In the genomic region with DNA sequence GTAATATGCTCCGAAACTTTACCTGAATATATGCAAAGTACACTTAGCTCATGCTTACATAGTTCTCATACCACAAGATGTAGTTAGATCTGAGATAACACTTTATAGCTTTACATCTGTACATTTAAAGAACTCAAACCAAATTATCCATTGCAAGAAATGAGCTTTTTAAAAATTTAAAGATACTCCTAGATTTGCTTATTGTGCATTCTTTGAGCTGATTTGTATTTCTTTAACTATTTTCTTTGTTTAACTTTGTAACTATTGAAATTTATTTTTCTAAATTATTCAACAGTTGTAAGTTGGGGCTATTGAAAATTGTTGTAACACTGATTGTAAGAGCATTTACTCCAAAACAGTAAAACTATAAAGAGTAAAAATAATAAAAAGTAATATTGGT, we compare ENCODE assay signal across 21 cellular contexts.
DNase-seq lines count a peak whose midpoint lies in the region; ATAC-seq, FAIRE-seq and TF ChIP-seq lines count a peak whose summit lies in the region.
"Had no signal": no experiment of that assay in that cellular context is flagged by ENCODE, and none has a peak within 500 bp of the region (broad histone marks: within the 10 kb centered on the region; RNA-seq: fewer than 3 reads in every experiment).

No MANE protein-coding gene starts in this region.

- peak overlapping the region; percentile 18 for H3K27ac Mint-ChIP-seq in GM23338
- H3K27ac Mint-ChIP-seq in activated CD4-positive, alpha-beta T cell treated with anti-CD3 and anti-CD28 coated beads for 36 hours: no peak overlapping the region
- H3K27ac Mint-ChIP-seq in naive thymus-derived CD4-positive, alpha-beta T cell: no peak overlapping the region
- H3K27ac Mint-ChIP-seq: CD14-positive monocyte; CD4-positive, alpha-beta memory T cell; CD4-positive, CD25-positive, alpha-beta regulatory T cell; CD8-positive, alpha-beta memory T cell had no signal

- no peak for FAIRE-seq in HepG2 (lab: Jason Lieb, UNC)
- peak; percentile 71 for FAIRE-seq in K562 (lab: Jason Lieb, UNC)
- FAIRE-seq: GM12891, GM19239 had no signal

- H3K4me3 ChIP-seq in HepG2 (replicated peaks in 1 of 3; ENCODE audit: insufficient read depth in 1 of 3, low read depth in 2 of 3, low read length in 3 of 3): no peak overlapping the region
- no peak overlapping the region for H3K4me3 ChIP-seq in right lobe of liver
- H3K4me3 ChIP-seq in GM23338: no peak overlapping the region
- H3K4me3 ChIP-seq in K562: no peak overlapping the region
- no peak overlapping the region for H3K4me3 ChIP-seq in naive thymus-derived CD4-positive, alpha-beta T cell (ENCODE audit: low read length)
- H3K4me3 ChIP-seq: BLaER1 had no signal

- intact Hi-C loops in HepG2 (cut with micrococcal nuclease; ENCODE audit: unreplicated experiment) (no loop called here), right lobe of liver (cut with DNase I) (no loop called here), K562 (cut with micrococcal nuclease) (no loop called here)
- intact Hi-C loops in activated CD4-positive, alpha-beta T cell treated with anti-CD3 and anti-CD28 coated beads for 36 hours (cut with DNase I, micrococcal nuclease): no loop called here
- intact Hi-C loops in naive thymus-derived CD4-positive, alpha-beta T cell (cut with micrococcal nuclease): no loop called here

- H3K4me3 Mint-ChIP-seq in GM23338: no peak overlapping the region
- no peak overlapping the region for H3K4me3 Mint-ChIP-seq in activated CD4-positive, alpha-beta T cell treated with anti-CD3 and anti-CD28 coated beads for 36 hours
- no peak overlapping the region for H3K4me3 Mint-ChIP-seq in naive thymus-derived CD4-positive, alpha-beta T cell
- H3K4me3 Mint-ChIP-seq: CD14-positive monocyte; CD4-positive, alpha-beta memory T cell; CD4-positive, CD25-positive, alpha-beta regulatory T cell; CD8-positive, alpha-beta memory T cell had no signal

- no peak overlapping the region for H3K9ac ChIP-seq in HepG2 (ENCODE audit: insufficient read depth, low read depth, low read length)
- no peak overlapping the region for H3K9ac ChIP-seq in K562 (ENCODE audit: insufficient read depth in 1 of 2, low read depth in 2 of 2, low read length in 2 of 2)
- H3K9ac ChIP-seq: BLaER1 had no signal

- no peaks in the 10 kb centered on the region for H3F3A ChIP-seq in GM23338 (replicated peaks; ENCODE audit: low read depth)

- CTCF ChIA-PET in HepG2 (lab: Yijun Ruan, JAX; ENCODE audit: low intra/inter-chr PET ratio, low total read pairs): no interaction called here
- CTCF ChIA-PET in K562 (lab: Yijun Ruan, JAX; ENCODE audit: low intra/inter-chr PET ratio): no interaction called here
- CTCF ChIA-PET in activated CD4-positive, alpha-beta T cell treated with anti-CD3 and anti-CD28 coated beads for 36 hours (lab: Charles Lee): no interaction called here
- CTCF ChIA-PET in naive thymus-derived CD4-positive, alpha-beta T cell (lab: Charles Lee): no interaction called here

- POLR2A ChIA-PET in HepG2 (lab: Yijun Ruan, JAX): no interaction called here
- POLR2A ChIA-PET in K562 (lab: Yijun Ruan, JAX): no interaction called here
- POLR2A ChIA-PET in activated CD4-positive, alpha-beta T cell treated with anti-CD3 and anti-CD28 coated beads for 36 hours (lab: Charles Lee): no interaction called here
- POLR2A ChIA-PET in naive thymus-derived CD4-positive, alpha-beta T cell (lab: Charles Lee): no interaction called here

- TF ChIP-seq POLR2A in HepG2 (IDR thresholded peaks at IDR 0.05; ENCODE audit: insufficient read depth in 1 of 2, low read depth in 2 of 2, low read length in 2 of 2) (no peak), right lobe of liver (IDR thresholded peaks at IDR 0.05) (no peak), K562 (conservative IDR thresholded peaks at IDR 0.05) (no peak)

- DNase-seq in HepG2 (ENCODE audit: low spot score) (no peak), right lobe of liver (no peak), GM23338 (ENCODE audit: low spot score) (no peak), K562 (ENCODE audit: extremely low read depth in 1 of 4, low spot score in 3 of 4) (no peak), cortex of kidney (lab: John Stamatoyannopoulos, UW) (no peak)
- DNase-seq in activated CD4-positive, alpha-beta T cell treated with anti-CD3 and anti-CD28 coated beads for 36 hours: no peak
- DNase-seq in naive thymus-derived CD4-positive, alpha-beta T cell: no peak
- DNase-seq: 8988T; ACHN; BE2C; C1 segment of cervical spinal cord; CD4-positive, alpha-beta memory T cell; CD4-positive, CD25-positive, alpha-beta regulatory T cell; CD8-positive, alpha-beta memory T cell; COR-L47; DMS79 treated with DMSO at 0.1 percent for 48 hours; GF-D8 had no signal

- H3K4me1 ChIP-seq in HepG2 (ENCODE audit: insufficient read depth, low read length) (no peaks in the 10 kb centered on the region), right lobe of liver (no peaks in the 10 kb centered on the region), GM23338 (ENCODE audit: insufficient read depth) (peaks cover 29% of the 10 kb centered on the region), K562 (replicated peaks in 1 of 2; ENCODE audit: control insufficient read depth in 2 of 2, insufficient read depth in 2 of 2, low read length in 2 of 2) (no peaks in the 10 kb centered on the region)
- H3K4me1 ChIP-seq in naive thymus-derived CD4-positive, alpha-beta T cell (ENCODE audit: control insufficient read depth in 2 of 2, insufficient read depth in 2 of 2, low read length in 2 of 2): no peaks in the 10 kb centered on the region
- H3K4me1 ChIP-seq: BE2C, BLaER1 had no signal

- TF ChIP-seq CTCF in HepG2 (CRISPR knock-in tag; IDR thresholded peaks at IDR 0.05): no peak
- TF ChIP-seq CTCF in right lobe of liver (IDR thresholded peaks at IDR 0.05): no peak
- no peak for TF ChIP-seq CTCF in GM23338 (conservative IDR thresholded peaks at IDR 0.05; ENCODE audit: low read depth in 2 of 2)
- TF ChIP-seq CTCF in K562 (IDR thresholded peaks at IDR 0.05 in 2 of 3, conservative IDR thresholded peaks at IDR 0.05 in 1 of 3; ENCODE audit: insufficient read depth in 2 of 3, low read depth in 1 of 3, low read length in 3 of 3): no peak

- in situ Hi-C loops in HepG2 (cut with HindIII; ENCODE audit: extremely low pct_ligation_motif_present, low pct_unique_long_range_greater_than_20kb) (no loop called here), K562 (cut with MboI) (no loop called here)

- peaks cover 61% of the 10 kb centered on the region for H3K4me1 Mint-ChIP-seq in GM23338
- no peaks in the 10 kb centered on the region for H3K4me1 Mint-ChIP-seq in activated CD4-positive, alpha-beta T cell treated with anti-CD3 and anti-CD28 coated beads for 36 hours
- H3K4me1 Mint-ChIP-seq in naive thymus-derived CD4-positive, alpha-beta T cell: no peaks in the 10 kb centered on the region
- H3K4me1 Mint-ChIP-seq: CD14-positive monocyte; CD4-positive, alpha-beta memory T cell; CD4-positive, CD25-positive, alpha-beta regulatory T cell; CD8-positive, alpha-beta memory T cell had no signal

- H3K27ac ChIP-seq in HepG2 (ENCODE audit: extremely low read length, insufficient read depth, low read length) (no peak overlapping the region), right lobe of liver (no peak overlapping the region), GM23338 (ENCODE audit: low read depth) (no peak overlapping the region), K562 (ENCODE audit: extremely low read depth, low read depth, low read length) (no peak overlapping the region)
- no peak overlapping the region for H3K27ac ChIP-seq in naive thymus-derived CD4-positive, alpha-beta T cell (ENCODE audit: low read depth, low read length)
- H3K27ac ChIP-seq: BLaER1 had no signal

- peaks cover 3% of the 10 kb centered on the region for H3K27me3 Mint-ChIP-seq in GM23338 (ENCODE audit: insufficient read depth, low read depth, poor library complexity)
- H3K27me3 Mint-ChIP-seq in activated CD4-positive, alpha-beta T cell treated with anti-CD3 and anti-CD28 coated beads for 36 hours: no peaks in the 10 kb centered on the region
- H3K27me3 Mint-ChIP-seq in naive thymus-derived CD4-positive, alpha-beta T cell: no peaks in the 10 kb centered on the region
- H3K27me3 Mint-ChIP-seq: CD4-positive, alpha-beta memory T cell; CD4-positive, CD25-positive, alpha-beta regulatory T cell; CD8-positive, alpha-beta memory T cell had no signal

- H3K27me3 ChIP-seq in HepG2 (ENCODE audit: control insufficient read depth in 1 of 2, insufficient read depth in 2 of 2, low read length in 2 of 2) (no peaks in the 10 kb centered on the region), right lobe of liver (no peaks in the 10 kb centered on the region), GM23338 (ENCODE audit: insufficient read depth) (no peaks in the 10 kb centered on the region), K562 (ENCODE audit: control insufficient read depth in 2 of 2, insufficient read depth in 2 of 2, low read length in 2 of 2) (no peaks in the 10 kb centered on the region)
- no peaks in the 10 kb centered on the region for H3K27me3 ChIP-seq in naive thymus-derived CD4-positive, alpha-beta T cell (ENCODE audit: control insufficient read depth in 2 of 2, insufficient read depth in 2 of 2, low read length in 2 of 2)
- H3K27me3 ChIP-seq: BE2C, BLaER1 had no signal

- TF ChIP-seq EP300 in HepG2 (IDR thresholded peaks at IDR 0.05; ENCODE audit: low read depth in 2 of 2, low read length in 2 of 2) (no peak), HepG2 (CRISPR knock-in tag; IDR thresholded peaks at IDR 0.05; ENCODE audit: borderline replicate concordance) (no peak), K562 (IDR thresholded peaks at IDR 0.05; ENCODE audit: low read length) (no peak)

- H3K36me3 ChIP-seq in HepG2 (replicated peaks in 1 of 2; ENCODE audit: control insufficient read depth in 1 of 2, insufficient read depth in 2 of 2, low read length in 2 of 2): no peaks in the 10 kb centered on the region
- H3K36me3 ChIP-seq in right lobe of liver: no peaks in the 10 kb centered on the region
- H3K36me3 ChIP-seq in GM23338 (ENCODE audit: insufficient read depth): peaks cover 6% of the 10 kb centered on the region; the same call in 1 of the 2 replicates
- H3K36me3 ChIP-seq in K562 (ENCODE audit: control insufficient read depth, insufficient read depth, low read length): no peaks in the 10 kb centered on the region
- H3K36me3 ChIP-seq in naive thymus-derived CD4-positive, alpha-beta T cell (ENCODE audit: control insufficient read depth in 2 of 3, insufficient read depth in 3 of 3, low read length in 3 of 3): no peaks in the 10 kb centered on the region
- H3K36me3 ChIP-seq: BE2C, BLaER1 had no signal

- TF ChIP-seq RAD21 in HepG2 (CRISPR knock-in tag; IDR thresholded peaks at IDR 0.05): no peak
- TF ChIP-seq RAD21 in K562 (CRISPR knock-in tag; conservative IDR thresholded peaks at IDR 0.05 in 1 of 2, IDR thresholded peaks at IDR 0.05 in 1 of 2): no peak

- H3K79me2 ChIP-seq in HepG2 (ENCODE audit: insufficient read depth, low read length) (no peaks in the 10 kb centered on the region), GM23338 (replicated peaks; ENCODE audit: insufficient read depth) (no peaks in the 10 kb centered on the region), K562 (ENCODE audit: control insufficient read depth, insufficient read depth, low read length) (no peaks in the 10 kb centered on the region)

- 3% methylated on average over 1 of the region's 1 CpG for WGBS in HepG2 (ENCODE audit: low lambda C conversion rate)
- 62% methylated on average over 1 of the region's 1 CpG for WGBS in right lobe of liver (ENCODE audit: insufficient coverage, low coverage, low lambda C conversion rate, missing lambda C conversion rate)
- WGBS in K562 (ENCODE audit: insufficient coverage, low coverage, missing lambda C conversion rate): 46% methylated on average over 1 of the region's 1 CpG

- peaks cover 1% of the 10 kb centered on the region; the same call in 1 of the 2 replicates for H3K9me2 ChIP-seq in GM23338 (ENCODE audit: insufficient read depth)

- H3K36me3 Mint-ChIP-seq in GM23338 (ENCODE audit: low read depth): peaks cover 7% of the 10 kb centered on the region; the same call in 1 of the 3 replicates
- no peaks in the 10 kb centered on the region for H3K36me3 Mint-ChIP-seq in activated CD4-positive, alpha-beta T cell treated with anti-CD3 and anti-CD28 coated beads for 36 hours (ENCODE audit: low read depth)
- H3K36me3 Mint-ChIP-seq in naive thymus-derived CD4-positive, alpha-beta T cell: peaks cover 0 to 6% (median 0%) of the 10 kb centered on the region in 5 donors
- H3K36me3 Mint-ChIP-seq: CD14-positive monocyte; CD4-positive, alpha-beta memory T cell; CD4-positive, CD25-positive, alpha-beta regulatory T cell; CD8-positive, alpha-beta memory T cell had no signal

- no TSS peak for BruUV-seq in HepG2 (replicated peaks; lab: Mats Ljungman, UMichigan)
- BruUV-seq in K562 (replicated peaks; lab: Mats Ljungman, UMichigan): no TSS peak

- no peak overlapping the region for H3K4me2 ChIP-seq in HepG2 (ENCODE audit: low read depth, low read length)
- H3K4me2 ChIP-seq in GM23338: no peak overlapping the region
- H3K4me2 ChIP-seq in K562 (ENCODE audit: insufficient read depth, low read length): no peak overlapping the region
- H3K4me2 ChIP-seq: BLaER1 had no signal

- H3K9me3 ChIP-seq in HepG2 (ENCODE audit: low read length) (peaks cover 79% of the 10 kb centered on the region), right lobe of liver (no peaks in the 10 kb centered on the region), K562 (replicated peaks; ENCODE audit: control insufficient read depth, insufficient read depth, low read depth, low read length) (no peaks in the 10 kb centered on the region)
- no peaks in the 10 kb centered on the region for H3K9me3 ChIP-seq in naive thymus-derived CD4-positive, alpha-beta T cell (ENCODE audit: control insufficient read depth in 2 of 3, low read length in 3 of 3)
- H3K9me3 ChIP-seq: BE2C, BLaER1 had no signal

- H2AFZ ChIP-seq in HepG2 (ENCODE audit: low read length) (no peak overlapping the region), GM23338 (no peak overlapping the region), K562 (ENCODE audit: low read depth, low read length) (no peak overlapping the region)

- H4K20me1 ChIP-seq in HepG2 (ENCODE audit: insufficient read depth, low read length) (no peaks in the 10 kb centered on the region), GM23338 (replicated peaks; ENCODE audit: insufficient read depth) (no peaks in the 10 kb centered on the region), K562 (replicated peaks; ENCODE audit: control insufficient read depth, insufficient read depth, low read length) (no peaks in the 10 kb centered on the region)
- H4K20me1 ChIP-seq: BLaER1 had no signal

- no peaks in the 10 kb centered on the region for H3K9me1 ChIP-seq in K562 (ENCODE audit: control insufficient read depth, insufficient read depth, low read length)

- peaks cover 3% of the 10 kb centered on the region; the same call in 1 of the 3 replicates for H3K9me3 Mint-ChIP-seq in GM23338
- peaks cover 16% of the 10 kb centered on the region for H3K9me3 Mint-ChIP-seq in activated CD4-positive, alpha-beta T cell treated with anti-CD3 and anti-CD28 coated beads for 36 hours (ENCODE audit: low read depth)
- peaks cover 1 to 42% (median 17%) of the 10 kb centered on the region in 11 donors for H3K9me3 Mint-ChIP-seq in naive thymus-derived CD4-positive, alpha-beta T cell

- ATAC-seq in HepG2: no peak
- ATAC-seq in right lobe of liver: no peak
- no peak for ATAC-seq in GM23338
- no peak for ATAC-seq in K562
- ATAC-seq in activated CD4-positive, alpha-beta T cell treated with anti-CD3 and anti-CD28 coated beads for 36 hours: no peak
- ATAC-seq in naive thymus-derived CD4-positive, alpha-beta T cell: no peak

Comparison
In these comparisons a context has a peak if more than half of its experiments do, and no peak if none do; other contexts are left out.
1. Of the 241 proteins assayed by ChIP-seq in both HepG2 and K562: peak only in HepG2: MAFF and MAFK; only in K562: none; in both: none; in neither: 239.